In the genomic region with DNA sequence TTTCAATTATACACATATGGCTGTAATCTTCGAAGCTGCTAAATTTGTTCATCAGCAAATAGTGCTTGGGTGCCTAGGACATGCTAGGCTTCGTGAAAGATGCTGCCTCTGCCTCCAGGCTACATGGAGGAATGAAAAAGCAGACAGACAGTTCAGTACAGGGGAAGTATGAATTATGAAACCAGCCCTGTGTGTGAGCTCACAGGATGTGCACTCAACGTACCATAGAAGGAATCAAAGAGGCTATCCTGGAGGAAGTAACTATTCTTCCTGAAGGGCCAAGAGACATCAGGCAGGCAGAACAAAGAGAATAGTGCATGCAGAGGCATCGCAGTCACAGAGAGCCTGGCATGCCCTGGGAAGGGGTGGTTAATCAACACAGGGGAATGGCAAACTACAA, we compare ENCODE assay signal across 9 cellular contexts.
A peak's percentile ranks its signal among the peaks of the same experiment; 100 is the strongest.
DNase-seq lines count a peak whose midpoint lies in the region; ATAC-seq and TF ChIP-seq lines count a peak whose summit lies in the region.
"Had no signal": no experiment of that assay in that cellular context is flagged by ENCODE, and none has a peak within 500 bp of the region (broad histone marks: within the 10 kb centered on the region; RNA-seq: fewer than 3 reads in every experiment).

No MANE protein-coding gene starts in this region.

- H3K27ac ChIP-seq in upper lobe of left lung = peak overlapping the region in 2 of 4 donors; percentile 50 to 59

- 45 to 55% methylated on average over 4 of the region's 4 CpGs for WGBS in upper lobe of left lung, 2 donors

- peak overlapping the region; percentile 59 for H3K27ac Mint-ChIP-seq in activated naive CD4-positive, alpha-beta T cell treated with anti-CD3 and anti-CD28 coated beads, Interleukin-2, amount 50 U/mL, for 24 hours

- no peak for DNase-seq in activated naive CD4-positive, alpha-beta T cell (lab: John Stamatoyannopoulos, UW)
- DNase-seq in dermis blood vessel endothelial cell = peak; percentile 85
- DNase-seq in upper lobe of left lung = peak in 1 of 2 donors; percentile 41
- no peak for DNase-seq in NCI-H526 (lab: John Stamatoyannopoulos, UW)
- no peak for DNase-seq in stimulated activated CD4-positive, alpha-beta T cell treated with anti-CD3 and anti-CD28 coated beads, Interleukin-4, amount 100 ng/mL, for 4 hours
- DNase-seq: T-cell had no signal

- no peak overlapping the region for H3K4me3 ChIP-seq in upper lobe of left lung

- no peak for TF ChIP-seq EP300 in upper lobe of left lung (IDR thresholded peaks at IDR 0.05)

- peaks cover 62% of the 10 kb centered on the region for H3K4me1 Mint-ChIP-seq in activated naive CD4-positive, alpha-beta T cell treated with anti-CD3 and anti-CD28 coated beads, Interleukin-2, amount 50 U/mL, for 24 hours

- no peaks in the 10 kb centered on the region for H3K27me3 ChIP-seq in upper lobe of left lung

- H3K4me1 ChIP-seq in upper lobe of left lung = peaks cover 13 to 25% (median 19%) of the 10 kb centered on the region in 4 donors

- H3K36me3 Mint-ChIP-seq in activated naive CD4-positive, alpha-beta T cell treated with anti-CD3 and anti-CD28 coated beads, Interleukin-2, amount 50 U/mL, for 24 hours = peaks cover 12% of the 10 kb centered on the region

- H3K27me3 Mint-ChIP-seq in activated naive CD4-positive, alpha-beta T cell treated with anti-CD3 and anti-CD28 coated beads, Interleukin-2, amount 50 U/mL, for 24 hours = no peaks in the 10 kb centered on the region
- H3K27me3 Mint-ChIP-seq: T-cell had no signal

- no peaks in the 10 kb centered on the region for H3K9me3 ChIP-seq in upper lobe of left lung

- ATAC-seq in HG03432 (IDR thresholded peaks at IDR 0.05; ENCODE audit: unreplicated experiment) = peak; percentile 75
- peak; percentile 74 to 78 for ATAC-seq in upper lobe of left lung (ENCODE audit: low FRiP score in 2 of 2)
- no peak for ATAC-seq in GM19455 (IDR thresholded peaks at IDR 0.05; ENCODE audit: unreplicated experiment)

- H3K36me3 ChIP-seq in upper lobe of left lung = no peaks in the 10 kb centered on the region

- H3K9me3 Mint-ChIP-seq in activated naive CD4-positive, alpha-beta T cell treated with anti-CD3 and anti-CD28 coated beads, Interleukin-2, amount 50 U/mL, for 24 hours = no peaks in the 10 kb centered on the region

- no peak overlapping the region for H3K4me3 Mint-ChIP-seq in activated naive CD4-positive, alpha-beta T cell treated with anti-CD3 and anti-CD28 coated beads, Interleukin-2, amount 50 U/mL, for 24 hours

- TF ChIP-seq CTCF in upper lobe of left lung (IDR thresholded peaks at IDR 0.05) = no peak

- no peak for TF ChIP-seq POLR2A in upper lobe of left lung (IDR thresholded peaks at IDR 0.05)
